Comparison of ENCODE assay signal across 8 cellular contexts in the genomic region with DNA sequence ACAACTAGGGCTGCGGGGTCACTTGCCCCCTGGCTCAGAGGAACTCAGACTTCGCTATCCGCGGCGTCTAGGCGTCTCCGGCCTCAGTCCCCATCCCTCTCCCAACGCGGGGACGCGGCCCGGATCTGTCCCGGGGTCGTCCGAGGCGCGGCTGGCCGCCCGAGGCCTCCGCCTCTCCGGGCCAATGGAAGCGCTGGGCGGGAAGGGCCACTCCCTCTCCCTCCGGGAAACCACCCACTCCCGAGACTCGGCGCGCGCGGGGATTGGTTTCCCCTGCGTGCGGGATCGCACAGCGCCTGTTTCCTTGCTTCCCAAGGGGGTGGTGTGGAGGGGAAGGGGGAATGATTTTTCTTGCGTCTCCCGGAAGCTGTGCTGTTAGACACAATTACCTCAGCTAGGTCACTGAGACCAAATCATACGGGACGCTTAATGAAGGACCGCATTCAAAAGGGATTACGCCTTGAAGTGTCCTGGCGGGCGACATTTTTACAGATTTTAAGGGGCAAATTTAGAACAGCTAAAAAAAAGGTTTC. TPM values are rescaled to one million over a fixed set of nuclear protein-coding genes. Genes with fewer than 3 reads are reported as not detected.
DNase-seq lines count a peak whose midpoint lies in the region; ATAC-seq, FAIRE-seq and TF ChIP-seq lines count a peak whose summit lies in the region.

No MANE protein-coding gene starts in this region.

- intact Hi-C loops in heart right ventricle (cut with DNase I), result no loop called here
- intact Hi-C loops in ovary (cut with DNase I), result no loop called here

- ATAC-seq in HG02610 (IDR thresholded peaks at IDR 0.05; ENCODE audit: unreplicated experiment) (peak; percentile 12), heart right ventricle (peak; percentile 88 to 94 (median 92)), GM21367 (IDR thresholded peaks at IDR 0.05; ENCODE audit: unreplicated experiment) (no peak)

- peak; percentile 36 for TF ChIP-seq POLR2A in ovary (IDR thresholded peaks at IDR 0.05)

- TF ChIP-seq CTCF in heart right ventricle (IDR thresholded peaks at IDR 0.05), result no peak
- TF ChIP-seq CTCF in ovary (IDR thresholded peaks at IDR 0.05), result peak in 1 of 3 donors; percentile 9
- TF ChIP-seq CTCF in D721Med (IDR thresholded peaks at IDR 0.05; ENCODE audit: insufficient read depth, missing control alignments), result no peak

- DNase-seq in Daoy (ENCODE audit: low read depth) (peak; percentile 91), NCI-H446 treated with DMSO at 0.1 percent for 48 hours (lab: John Stamatoyannopoulos, UW) (peak; percentile 84), heart right ventricle (peak; percentile 79 to 83), ovary (peak; percentile 77 to 85 (median 82)), D721Med (ENCODE audit: insufficient read length, low spot score) (no peak)

- no peak for TF ChIP-seq EP300 in ovary (IDR thresholded peaks at IDR 0.05)

- H3K9me3 ChIP-seq in heart right ventricle (no peaks in the 10 kb centered on the region), ovary (no peaks in the 10 kb centered on the region)

- no peak for FAIRE-seq in D721Med (lab: Jason Lieb, UNC)

- H3K27ac ChIP-seq in adipose tissue (ENCODE audit: low read depth, low read length) (peak overlapping the region; percentile 51), heart right ventricle (peak overlapping the region in 9 of 10 donors; percentile 52 to 86 (median 72)), ovary (peak overlapping the region; percentile 67 to 81)

- WGBS in adipose tissue, 3 donors, result 4 to 6% (median 5%) methylated on average over 29 to 42 of the region's 42 CpGs
- WGBS in heart right ventricle, 2 donors, result 3% methylated on average over 39 to 42 of the region's 42 CpGs
- WGBS in ovary, 3 donors, result 1 to 3% (median 2%) methylated on average over 37 to 42 of the region's 42 CpGs

- H3K4me1 ChIP-seq in heart right ventricle (peaks cover 0 to 20% (median 7%) of the 10 kb centered on the region in 9 donors), ovary (ENCODE audit: insufficient read depth) (no peaks in the 10 kb centered on the region)

- H3K27me3 ChIP-seq in heart right ventricle (peaks cover 0 to 32% (median 0%) of the 10 kb centered on the region in 7 donors), ovary (no peaks in the 10 kb centered on the region)

- H3K4me3 ChIP-seq in heart right ventricle (peak overlapping the region; percentile 53 to 70 (median 66)), ovary (peak overlapping the region; percentile 52)

- no peaks in the 10 kb centered on the region for H3K36me3 ChIP-seq in heart right ventricle
- no peaks in the 10 kb centered on the region for H3K36me3 ChIP-seq in ovary

RNA-seq across cellular contexts. Expression of a gene that starts 38.4 kb away (rescaled TPM):
- total RNA-seq in Daoy (2014; rRNA removed; shearing (Covaris generic)), result 7.3 and 10.0 TPM in 2 replicates
- polyA plus RNA-seq in adipose tissue (10 to 100 TPM in 2 of 3 donors, 1 to 10 TPM in 1; 10.0 to 52.2 (median 47.7) TPM), heart right ventricle (1 to 10 TPM in 1 of 2 donors, under 1 TPM in 1; 0.44 to 1.1 TPM), ovary (10 to 100 TPM; 47.6 to 96.5 TPM)
- total RNA-seq in heart right ventricle (1 to 10 TPM in 4 of 10 donors, under 1 TPM in 6; 0.27 to 2.4 (median 0.92) TPM), ovary (100 to 1,000 TPM in 2 of 7 donors, 10 to 100 TPM in 5; 51.6 to 179 (median 71.5) TPM)

RNA-seq across cellular contexts. Expression of a gene that starts 40.4 kb away (rescaled TPM):
- 6.1 and 10.5 TPM in 2 replicates for total RNA-seq in Daoy (2014; rRNA removed; shearing (Covaris generic))
- polyA plus RNA-seq in adipose tissue (10 to 100 TPM in 2 of 3 donors, 1 to 10 TPM in 1; 1.5 to 44.1 (median 10.8) TPM), heart right ventricle (1 to 10 TPM in 1 of 2 donors, under 1 TPM in 1; 0.41 to 2.9 TPM), ovary (10 to 100 TPM; 20.7 to 25.0 TPM)
- total RNA-seq in heart right ventricle (under 1 TPM in 9 of 10 donors, not detected in 1; 0.44 to 0.87 (median 0.59) TPM), ovary (10 to 100 TPM; 22.4 to 45.7 (median 26.5) TPM)
